ENCODE assay signal across 18 cellular contexts in genomic region chr11:121567988-121568387, GRCh38.
"Had no signal": no experiment of that assay in that cellular context is flagged by ENCODE, and none has a peak within 500 bp of the region (broad histone marks: within the 10 kb centered on the region; RNA-seq: fewer than 3 reads in every experiment).

No MANE protein-coding gene starts in this region.

- H3K27ac ChIP-seq: breast epithelium, pancreas, skin epidermis had no signal

- H3K27me3 ChIP-seq: breast epithelium had no signal

- H3K4me1 ChIP-seq: breast epithelium, pancreas had no signal

- DNase-seq: activated CD4-positive, CD25-positive, alpha-beta regulatory T cell treated with anti-CD3 and anti-CD28 coated beads, Interleukin-2, amount 50 U/mL, for 72 hours; activated naive CD4-positive, alpha-beta T cell treated with anti-CD3 and anti-CD28 coated beads, Interleukin-2, amount 50 U/mL, for 16 hours; anterior cingulate cortex; dermis blood vessel endothelial cell; endodermal cell; erythroblast; glutamatergic neuron; left cardiac atrium; naive B cell; pancreas; retina; substantia nigra; trophoblast cell had no signal

- FAIRE-seq: pancreas had no signal

- H3K4me3 ChIP-seq: breast epithelium, pancreas, skin epidermis had no signal

- H3K36me3 ChIP-seq: breast epithelium, pancreas had no signal

- H3K9me3 Mint-ChIP-seq: activated T-helper 2 cell treated with anti-CD3 and anti-CD28 coated beads, Interferon-gamma antibody, Interleukin-2, Interleukin-4, amounts not matched to agents 10 μg/mL and 5 μg/mL and 100 μg/mL, durations not matched to agents 14 hours and 24 hours and 36 hours; stimulated activated memory B cell treated with anti-CD40 and anti-IgM and Interleukin-4, amounts not matched to agents 10 μg/mL and 1 μg/mL and 100 μg/mL, for 72 hours; T-helper 2 cell treated with Interferon-gamma antibody and Interleukin-4, amounts not matched to agents 5 μg/mL and 100 μg/mL, for 36 hours had no signal

- H3K9me3 ChIP-seq: breast epithelium, pancreas had no signal

- H3K27ac Mint-ChIP-seq: activated T-helper 2 cell treated with anti-CD3 and anti-CD28 coated beads, Interferon-gamma antibody, Interleukin-2, Interleukin-4, amounts not matched to agents 10 μg/mL and 5 μg/mL and 100 μg/mL, durations not matched to agents 14 hours and 24 hours and 36 hours; endodermal cell; stimulated activated memory B cell treated with anti-CD40 and anti-IgM and Interleukin-4, amounts not matched to agents 10 μg/mL and 1 μg/mL and 100 μg/mL, for 72 hours; T-helper 2 cell treated with Interferon-gamma antibody and Interleukin-4, amounts not matched to agents 5 μg/mL and 100 μg/mL, for 36 hours had no signal

- H3K4me3 Mint-ChIP-seq: endodermal cell; naive B cell; stimulated activated memory B cell treated with anti-CD40 and anti-IgM and Interleukin-4, amounts not matched to agents 10 μg/mL and 1 μg/mL and 100 μg/mL, for 72 hours; T-helper 2 cell treated with Interferon-gamma antibody and Interleukin-4, amounts not matched to agents 5 μg/mL and 100 μg/mL, for 36 hours had no signal
